ENCODE assay signal across 8 cellular contexts in the genomic region with DNA sequence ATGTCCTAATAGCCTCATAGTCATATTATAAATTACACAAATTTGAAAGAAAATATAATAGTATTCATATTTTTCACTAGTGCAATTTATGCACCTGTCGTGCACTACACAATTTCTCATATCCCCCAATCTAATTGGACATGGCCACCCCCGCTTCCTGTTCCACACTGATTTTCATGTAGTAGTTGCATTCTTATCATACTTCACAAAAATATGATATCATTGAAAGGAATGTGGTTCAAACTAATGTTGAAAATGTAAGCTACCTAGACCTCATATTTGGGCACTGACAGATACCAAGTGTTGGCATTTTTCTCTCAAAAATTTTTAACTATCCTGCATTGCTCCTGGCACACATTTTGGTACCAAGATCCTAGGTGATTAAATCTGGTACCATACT.
"Had no signal": no experiment of that assay in that cellular context is flagged by ENCODE, and none has a peak within 500 bp of the region (broad histone marks: within the 10 kb centered on the region; RNA-seq: fewer than 3 reads in every experiment).

No MANE protein-coding gene starts in this region.

- H2AFZ ChIP-seq: GM23338 had no signal

- DNase-seq: H9, HCEC 1CT, IMR-90, KBM-7 had no signal

- FAIRE-seq: H1, H54, HTR-8/SVneo had no signal

- H3K4me3 Mint-ChIP-seq: GM23338, H9 had no signal

- H3K27ac Mint-ChIP-seq: GM23338, H9 had no signal

- H3K4me2 ChIP-seq: GM23338 had no signal

- H3K4me3 ChIP-seq: GM23338 had no signal

- H3K9me3 Mint-ChIP-seq: GM23338, H9 had no signal

- ATAC-seq: GM23338 had no signal
